20 cellular contexts compared by ENCODE assay signal in the genomic region with DNA sequence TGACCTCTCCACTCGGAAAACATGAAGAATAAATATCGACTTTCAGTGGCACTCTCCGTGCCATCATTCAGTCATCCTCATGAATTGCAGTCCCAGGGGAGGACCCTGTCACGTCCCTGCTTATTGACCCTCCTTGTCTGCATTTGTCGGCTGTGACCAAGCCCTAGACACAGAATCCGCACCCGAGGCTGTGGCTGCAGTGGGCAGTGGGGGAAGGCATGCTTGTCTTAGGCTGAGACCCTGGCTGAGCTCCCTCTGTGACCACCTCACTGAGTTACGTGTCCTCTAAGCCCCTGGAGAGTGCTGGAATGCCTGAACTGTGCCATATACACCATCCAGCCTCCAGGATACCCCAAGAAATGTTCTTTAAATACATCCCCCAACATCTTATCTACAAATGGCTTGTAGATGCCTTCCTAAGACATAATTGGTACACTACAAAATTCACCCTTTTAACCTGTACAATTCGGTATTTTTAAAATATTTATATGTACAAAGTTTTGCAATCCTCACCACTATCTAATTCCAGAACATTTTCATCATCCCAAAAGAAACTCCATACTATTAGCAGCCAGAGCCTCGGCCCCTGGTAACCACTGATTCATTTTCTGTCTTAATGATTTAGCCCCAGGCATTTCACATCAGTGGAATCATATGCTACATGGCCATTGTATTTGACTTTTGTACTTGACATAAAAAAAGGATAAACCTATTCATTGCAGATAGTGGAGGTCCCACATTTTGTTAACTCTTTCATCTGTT.
DNase-seq lines count a peak whose midpoint lies in the region; ATAC-seq and TF ChIP-seq lines count a peak whose summit lies in the region.
"Had no signal": no experiment of that assay in that cellular context is flagged by ENCODE, and none has a peak within 500 bp of the region (broad histone marks: within the 10 kb centered on the region; RNA-seq: fewer than 3 reads in every experiment).

No MANE protein-coding gene starts in this region.

- DNase-seq in EH (ENCODE audit: low read depth) (peak; percentile 89), RPMI7951 (ENCODE audit: low read depth) (peak; percentile 78), fibroblast of mammary gland (ENCODE audit: low read depth) (peak; percentile 79), psoas muscle (no peak), cortex of kidney (lab: John Stamatoyannopoulos, UW) (no peak), erythroblast (lab: John Stamatoyannopoulos, UW) (no peak)
- no peak for DNase-seq in activated T-cell treated with anti-CD3 and anti-CD28 coated beads, Interleukin-2, amount 50 U/mL, for 1 hour
- DNase-seq: activated CD4-positive, CD25-positive, alpha-beta regulatory T cell treated with anti-CD3 and anti-CD28 coated beads, Interleukin-2, amount 50 U/mL, for 72 hours; activated CD8-positive, alpha-beta memory T cell treated with anti-CD3 and anti-CD28 coated beads, Interleukin-2, amount 50 U/mL, for 48 hours; activated naive CD4-positive, alpha-beta T cell treated with anti-CD3 and anti-CD28 coated beads for 36 hours; effector CD4-positive, alpha-beta T cell; GF-D8; HCEC 1CT; NCI-H187 treated with DMSO at 0.1 percent for 48 hours; NCI-H510A; SIG-M5; stimulated activated CD4-positive, alpha-beta T cell treated with anti-CD3 and anti-CD28 coated beads, Interleukin-15, amount 100 ng/mL, for 24 hours; stimulated activated naive CD8-positive, alpha-beta T cell treated with anti-CD3 and anti-CD28 coated beads, Interleukin-15, amount 100 ng/mL, for 72 hours had no signal

- TF ChIP-seq CTCF in fibroblast of mammary gland (conservative IDR thresholded peaks at IDR 0.05; ENCODE audit: control insufficient read depth, insufficient read depth, low read depth, low read length): no peak
- no peak for TF ChIP-seq CTCF in psoas muscle (IDR thresholded peaks at IDR 0.05)

- no peaks in the 10 kb centered on the region for H3K36me3 ChIP-seq in psoas muscle (ENCODE audit: insufficient read depth in 1 of 2, low read depth in 1 of 2)

- WGBS in psoas muscle, 3 donors: 82 to 87% (median 83%) methylated on average over 10 of the region's 10 CpGs

- no peaks in the 10 kb centered on the region for H3K27me3 ChIP-seq in psoas muscle (ENCODE audit: insufficient read depth in 3 of 3, low read length in 2 of 3)

- H3K4me3 ChIP-seq in fibroblast of mammary gland (ENCODE audit: control insufficient read depth, low read depth, low read length) (no peak overlapping the region), psoas muscle (no peak overlapping the region)

- H3K27ac ChIP-seq in psoas muscle: peak overlapping the region; percentile 57

- H3K36me3 Mint-ChIP-seq in stimulated activated memory B cell treated with anti-CD40 and anti-IgM and Interleukin-4, amounts not matched to agents 10 μg/mL and 1 μg/mL and 100 μg/mL, for 72 hours: no peaks in the 10 kb centered on the region

- intact Hi-C loops in psoas muscle (cut with DNase I): loop anchor here in 1 of 2 donors (2.0 to 5.0 kb wide), 3 partner anchors 25 to 199 kb away; partner anchors contain the start of gene ADAMTS16

- no peak for ATAC-seq in psoas muscle
- ATAC-seq in stimulated activated memory B cell treated with anti-CD40 and anti-IgM and Interleukin-4, amounts not matched to agents 10 μg/mL and 1 μg/mL and 100 μg/mL, for 72 hours: no peak
- ATAC-seq: stimulated activated naive CD8-positive, alpha-beta T cell treated with anti-CD3 and anti-CD28 coated beads, Interleukin-15, amount 100 ng/mL, for 72 hours had no signal

- no peak overlapping the region for H3K4me3 Mint-ChIP-seq in stimulated activated memory B cell treated with anti-CD40 and anti-IgM and Interleukin-4, amounts not matched to agents 10 μg/mL and 1 μg/mL and 100 μg/mL, for 72 hours
- H3K4me3 Mint-ChIP-seq: activated naive CD4-positive, alpha-beta T cell treated with anti-CD3 and anti-CD28 coated beads for 36 hours; stimulated activated naive CD8-positive, alpha-beta T cell treated with anti-CD3 and anti-CD28 coated beads, Interleukin-15, amount 100 ng/mL, for 72 hours had no signal

- H3K9me3 Mint-ChIP-seq in stimulated activated memory B cell treated with anti-CD40 and anti-IgM and Interleukin-4, amounts not matched to agents 10 μg/mL and 1 μg/mL and 100 μg/mL, for 72 hours: no peaks in the 10 kb centered on the region
- H3K9me3 Mint-ChIP-seq: activated naive CD4-positive, alpha-beta T cell treated with anti-CD3 and anti-CD28 coated beads for 36 hours had no signal

- H3K4me1 Mint-ChIP-seq in stimulated activated memory B cell treated with anti-CD40 and anti-IgM and Interleukin-4, amounts not matched to agents 10 μg/mL and 1 μg/mL and 100 μg/mL, for 72 hours: no peaks in the 10 kb centered on the region

- TF ChIP-seq POLR2A in erythroblast (IDR thresholded peaks at IDR 0.05; ENCODE audit: low read length): no peak

- H3K27me3 Mint-ChIP-seq in stimulated activated memory B cell treated with anti-CD40 and anti-IgM and Interleukin-4, amounts not matched to agents 10 μg/mL and 1 μg/mL and 100 μg/mL, for 72 hours: peaks cover 15% of the 10 kb centered on the region
- H3K27me3 Mint-ChIP-seq: stimulated activated naive CD8-positive, alpha-beta T cell treated with anti-CD3 and anti-CD28 coated beads, Interleukin-15, amount 100 ng/mL, for 72 hours had no signal

- no peak overlapping the region for H3K27ac Mint-ChIP-seq in stimulated activated memory B cell treated with anti-CD40 and anti-IgM and Interleukin-4, amounts not matched to agents 10 μg/mL and 1 μg/mL and 100 μg/mL, for 72 hours
- H3K27ac Mint-ChIP-seq: activated naive CD4-positive, alpha-beta T cell treated with anti-CD3 and anti-CD28 coated beads for 36 hours; stimulated activated naive CD8-positive, alpha-beta T cell treated with anti-CD3 and anti-CD28 coated beads, Interleukin-15, amount 100 ng/mL, for 72 hours had no signal

- peaks cover 28% of the 10 kb centered on the region for H3K4me1 ChIP-seq in psoas muscle

- no peaks in the 10 kb centered on the region for H3K9me3 ChIP-seq in psoas muscle
- H3K9me3 ChIP-seq: Caco-2 had no signal

Comparison
In these comparisons a context has a peak if more than half of its experiments do, and no peak if none do; other contexts are left out.
1. DNase-seq: peak in EH (single experiment), RPMI7951 (single experiment) and fibroblast of mammary gland (single experiment); none in psoas muscle (0 of 2), cortex of kidney (single experiment), erythroblast (0 of 2) and activated T-cell treated with anti-CD3 and anti-CD28 coated beads, Interleukin-2, amount 50 U/mL, for 1 hour (single experiment).